ENCODE assay signal across 31 cellular contexts in the genomic region with DNA sequence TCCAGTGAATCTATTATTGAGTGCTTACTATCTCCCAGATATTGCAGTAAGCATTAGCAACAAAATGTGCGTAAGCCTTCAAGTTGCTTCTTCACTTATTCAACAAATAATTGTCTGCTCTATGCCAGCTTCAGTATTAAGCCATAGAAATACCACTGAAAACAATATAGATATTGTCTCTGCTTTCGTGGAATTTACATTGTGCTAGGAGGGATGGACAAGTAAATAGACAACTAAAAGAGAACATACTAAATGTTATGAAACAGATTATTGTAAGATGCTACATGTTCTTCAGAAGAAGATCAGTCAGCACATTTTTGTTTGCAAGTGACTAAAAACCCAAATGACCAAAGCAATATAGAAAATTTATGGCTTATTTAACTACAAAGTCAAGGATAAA. TPM values are rescaled to one million over a fixed set of nuclear protein-coding genes. Genes with fewer than 3 reads are reported as not detected.
"Had no signal": no experiment of that assay in that cellular context is flagged by ENCODE, and none has a peak within 500 bp of the region (broad histone marks: within the 10 kb centered on the region; RNA-seq: fewer than 3 reads in every experiment).

No MANE protein-coding gene starts in this region.

- H3K4me3 Mint-ChIP-seq: activated CD4-positive, alpha-beta T cell treated with anti-CD3 and anti-CD28 coated beads for 36 hours; activated naive CD8-positive, alpha-beta T cell; activated T-cell treated with anti-CD3 and anti-CD28 coated beads, Interleukin-2, amount 50 U/mL, for 72 hours; brain; naive thymus-derived CD4-positive, alpha-beta T cell had no signal

- H3K27ac ChIP-seq: adrenal gland, cardiac muscle cell, colonic mucosa, psoas muscle, right atrium auricular region, thoracic aorta, uterus had no signal

- H3K27me3 Mint-ChIP-seq: brain had no signal

- H3K9me3 ChIP-seq: adrenal gland, colonic mucosa, pancreas, psoas muscle, right atrium auricular region, thoracic aorta, uterus had no signal

- H3K36me3 Mint-ChIP-seq: activated naive CD8-positive, alpha-beta T cell; brain; naive thymus-derived CD4-positive, alpha-beta T cell had no signal

- H3K36me3 ChIP-seq: adrenal gland, cardiac muscle cell, colonic mucosa, pancreas, right atrium auricular region, thoracic aorta, uterus had no signal

- ATAC-seq: activated CD4-positive, alpha-beta T cell treated with anti-CD3 and anti-CD28 coated beads for 36 hours; activated T-cell treated with anti-CD3 and anti-CD28 coated beads, Interleukin-2, amount 50 U/mL, for 72 hours; naive thymus-derived CD4-positive, alpha-beta T cell; psoas muscle had no signal

- DNase-seq: activated CD4-positive, alpha-beta T cell treated with anti-CD3 and anti-CD28 coated beads for 36 hours; activated CD4-positive, alpha-beta T cell treated with anti-CD3 and anti-CD28 coated beads, Interleukin-2, amount 50 U/mL, for 4 hours; activated CD4-positive, CD25-positive, alpha-beta regulatory T cell; activated naive CD4-positive, alpha-beta T cell treated with Interleukin-2 at 50 U/mL for 16 hours; activated T-cell treated with anti-CD3 and anti-CD28 coated beads for 4 hours; activated T-cell treated with anti-CD3 and anti-CD28 coated beads, Interleukin-2, amount 50 U/mL, for 72 hours; adrenal gland; aorta; cerebellar nuclear complex; colonic mucosa; effector CD8-positive, alpha-beta T cell; head of caudate nucleus; hypothalamus; midbrain; naive thymus-derived CD4-positive, alpha-beta T cell; pancreas; psoas muscle; stimulated activated CD4-positive, alpha-beta T cell treated with anti-CD3 and anti-CD28 coated beads, Interleukin-2, amount 100 ng/mL, for 48 hours; stimulated activated naive CD4-positive, alpha-beta T cell treated with Interleukin-2 at 50 U/mL for 16 hours; uterus had no signal

- H3K27ac Mint-ChIP-seq: activated CD4-positive, alpha-beta T cell treated with anti-CD3 and anti-CD28 coated beads for 36 hours; activated naive CD8-positive, alpha-beta T cell; activated T-cell treated with anti-CD3 and anti-CD28 coated beads, Interleukin-2, amount 50 U/mL, for 72 hours; brain; naive thymus-derived CD4-positive, alpha-beta T cell had no signal

- H3K9me3 Mint-ChIP-seq: activated T-cell treated with anti-CD3 and anti-CD28 coated beads, Interleukin-2, amount 50 U/mL, for 72 hours; brain; naive thymus-derived CD4-positive, alpha-beta T cell had no signal

- H3K4me1 Mint-ChIP-seq: activated CD4-positive, alpha-beta T cell treated with anti-CD3 and anti-CD28 coated beads for 36 hours; brain; naive thymus-derived CD4-positive, alpha-beta T cell had no signal

- H3K27me3 ChIP-seq: adrenal gland, cardiac muscle cell, colonic mucosa, pancreas, right atrium auricular region, uterus had no signal

- H3K4me1 ChIP-seq: colonic mucosa, psoas muscle, right atrium auricular region, uterus had no signal

- H3K4me3 ChIP-seq: adrenal gland, cardiac muscle cell, colonic mucosa, pancreas, psoas muscle, right atrium auricular region, thoracic aorta, uterus had no signal

RNA-seq across cellular contexts. Expression of gene CFAP69, which starts 27.3 kb away (rescaled TPM):
- total RNA-seq: T-helper 1 cell treated with Interleukin-12 subunit alpha and Interleukin-12 subunit beta and Interleukin-4 antibody, amounts not matched to agents 30 ng/mL and 1 ng/mL, for 36 hours had no signal
- polyA plus RNA-seq: naive thymus-derived CD4-positive, alpha-beta T cell had no signal

RNA-seq across cellular contexts. Expression of gene FAM237B, which starts 48.9 kb away (rescaled TPM):
- total RNA-seq: activated CD4-positive, alpha-beta T cell treated with anti-CD3 and anti-CD28 coated beads for 36 hours; activated T-cell treated with anti-CD3 and anti-CD28 coated beads, Interleukin-2, amount 50 U/mL, for 72 hours; adrenal gland; aorta; cardiac muscle cell; colonic mucosa; dermis microvascular lymphatic vessel endothelial cell; epithelial cell of proximal tubule; kidney epithelial cell; lower leg skin; naive thymus-derived CD4-positive, alpha-beta T cell; pancreas; psoas muscle; right atrium auricular region; T-helper 1 cell treated with Interleukin-12 subunit alpha and Interleukin-12 subunit beta and Interleukin-4 antibody, amounts not matched to agents 30 ng/mL and 1 ng/mL, for 36 hours; thoracic aorta; uterus had no signal
- polyA plus RNA-seq: adrenal gland; aorta; cardiac muscle cell; naive thymus-derived CD4-positive, alpha-beta T cell; neural cell; pancreas; psoas muscle had no signal
